15 cellular contexts compared by ENCODE assay signal in the genomic region with DNA sequence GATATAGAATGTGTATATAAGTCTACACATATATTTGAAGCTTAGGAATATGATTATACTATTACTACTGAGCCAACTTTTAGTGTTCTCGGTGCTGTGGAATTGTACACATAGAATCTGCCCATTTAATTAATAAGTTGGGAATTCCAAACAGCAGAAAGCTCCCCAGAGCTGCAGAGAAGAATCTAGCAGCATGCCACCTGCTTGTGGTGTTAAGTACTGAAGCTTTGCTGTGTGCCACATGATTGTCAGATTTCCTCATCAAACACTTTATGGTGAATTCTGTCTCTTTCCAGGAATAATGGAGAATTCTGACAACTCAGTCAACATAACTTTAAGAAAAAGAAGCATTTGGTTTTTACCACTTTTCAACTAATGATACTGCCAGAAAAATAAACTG.
DNase-seq lines count a peak whose midpoint lies in the region; ATAC-seq, FAIRE-seq and TF ChIP-seq lines count a peak whose summit lies in the region.
"Had no signal": no experiment of that assay in that cellular context is flagged by ENCODE, and none has a peak within 500 bp of the region (broad histone marks: within the 10 kb centered on the region; RNA-seq: fewer than 3 reads in every experiment).

No MANE protein-coding gene starts in this region.

- H3K9ac ChIP-seq in liver (ENCODE audit: low read depth in 1 of 2, low read length in 2 of 2): no peak overlapping the region
- H3K9ac ChIP-seq: KMS-11 had no signal

- H3K27me3 ChIP-seq in bronchial epithelial cell (ENCODE audit: control insufficient read depth, insufficient read depth, low read length) (no peaks in the 10 kb centered on the region), liver (ENCODE audit: control insufficient read depth in 4 of 4, insufficient read depth in 4 of 4, low read length in 3 of 4) (no peaks in the 10 kb centered on the region), thyroid gland (no peaks in the 10 kb centered on the region)
- H3K27me3 ChIP-seq: upper lobe of left lung had no signal

- no peak for TF ChIP-seq POLR2A in thyroid gland (IDR thresholded peaks at IDR 0.05)

- peak; percentile 13 for TF ChIP-seq CTCF in AG09319 (IDR thresholded peaks at IDR 0.05; ENCODE audit: low read depth, low read length)
- TF ChIP-seq CTCF in bronchial epithelial cell (IDR thresholded peaks at IDR 0.05; ENCODE audit: insufficient read depth, low read length, severe bottlenecking): peak; percentile 28
- peak; percentile 2 for TF ChIP-seq CTCF in liver (IDR thresholded peaks at IDR 0.05; ENCODE audit: low read depth, low read length, missing input control)
- TF ChIP-seq CTCF in thyroid gland (IDR thresholded peaks at IDR 0.05): peak in 1 of 6 experiments; percentile 14

- H3K36me3 ChIP-seq in bronchial epithelial cell (ENCODE audit: control insufficient read depth, insufficient read depth, low read length) (peaks cover 24% of the 10 kb centered on the region), liver (ENCODE audit: control insufficient read depth in 4 of 4, insufficient read depth in 3 of 4, low read depth in 1 of 4, low read length in 3 of 4) (peaks cover 0 to 3% (median 1%) of the 10 kb centered on the region in 4 donors), thyroid gland (peaks cover 4 to 14% of the 10 kb centered on the region in 2 donors)

- DNase-seq in AG09319 (ENCODE audit: extremely low read depth, low read depth) (no peak), Kasumi-1 (lab: John Stamatoyannopoulos, UW) (peak; percentile 16 to 20), bronchial epithelial cell (ENCODE audit: low read depth) (no peak), NCI-H1417 treated with DMSO at 0.1 percent for 48 hours (lab: John Stamatoyannopoulos, UW) (no peak), thyroid gland (no peak), NCI-H1092 (lab: John Stamatoyannopoulos, UW) (no peak)
- DNase-seq: activated T-cell treated with anti-CD3 and anti-CD28 coated beads, Interleukin-2, amount 50 U/mL, for 48 hours; CD8-positive, alpha-beta T cell; head of caudate nucleus; mucosa of descending colon; SIG-M5; upper lobe of left lung had no signal

- intact Hi-C loops in thyroid gland (cut with DNase I): no loop called here

- FAIRE-seq in bronchial epithelial cell (lab: Jason Lieb, UNC): no peak

- TF ChIP-seq RAD21 in liver (IDR thresholded peaks at IDR 0.05): peak in 1 of 2 donors; percentile 45

- no peak for ATAC-seq in GM19035 (IDR thresholded peaks at IDR 0.05; ENCODE audit: unreplicated experiment)
- ATAC-seq: CD8-positive, alpha-beta T cell; mucosa of descending colon had no signal

- H3K9me3 ChIP-seq in liver (ENCODE audit: control insufficient read depth in 4 of 4, low read length in 3 of 4): no peaks in the 10 kb centered on the region
- H3K9me3 ChIP-seq in thyroid gland: no peaks in the 10 kb centered on the region
- H3K9me3 ChIP-seq: mucosa of descending colon, upper lobe of left lung had no signal

- no peak overlapping the region for H3K27ac ChIP-seq in liver (ENCODE audit: low read depth in 1 of 2, low read length in 2 of 2)
- no peak overlapping the region for H3K27ac ChIP-seq in thyroid gland
- H3K27ac ChIP-seq: KMS-11, upper lobe of left lung had no signal

- H3K4me1 ChIP-seq in liver (ENCODE audit: control insufficient read depth in 4 of 4, insufficient read depth in 4 of 4, low read length in 3 of 4) (no peaks in the 10 kb centered on the region), thyroid gland (no peaks in the 10 kb centered on the region)

- WGBS in liver: 95% methylated on average over 1 of the region's 1 CpG
- 91% methylated on average over 1 of the region's 1 CpG for WGBS in thyroid gland, 2 donors

- H3K4me3 ChIP-seq in bronchial epithelial cell (ENCODE audit: low read depth, low read length) (no peak overlapping the region), liver (ENCODE audit: low read depth in 1 of 3, low read length in 3 of 3) (no peak overlapping the region), thyroid gland (replicated peaks in 1 of 3) (no peak overlapping the region)
- H3K4me3 ChIP-seq: mucosa of descending colon, upper lobe of left lung had no signal

TF ChIP-seq in liver, 16 proteins besides CTCF, POLR2A, EP300 and RAD21:
- TF ChIP-seq, protein P1, sequence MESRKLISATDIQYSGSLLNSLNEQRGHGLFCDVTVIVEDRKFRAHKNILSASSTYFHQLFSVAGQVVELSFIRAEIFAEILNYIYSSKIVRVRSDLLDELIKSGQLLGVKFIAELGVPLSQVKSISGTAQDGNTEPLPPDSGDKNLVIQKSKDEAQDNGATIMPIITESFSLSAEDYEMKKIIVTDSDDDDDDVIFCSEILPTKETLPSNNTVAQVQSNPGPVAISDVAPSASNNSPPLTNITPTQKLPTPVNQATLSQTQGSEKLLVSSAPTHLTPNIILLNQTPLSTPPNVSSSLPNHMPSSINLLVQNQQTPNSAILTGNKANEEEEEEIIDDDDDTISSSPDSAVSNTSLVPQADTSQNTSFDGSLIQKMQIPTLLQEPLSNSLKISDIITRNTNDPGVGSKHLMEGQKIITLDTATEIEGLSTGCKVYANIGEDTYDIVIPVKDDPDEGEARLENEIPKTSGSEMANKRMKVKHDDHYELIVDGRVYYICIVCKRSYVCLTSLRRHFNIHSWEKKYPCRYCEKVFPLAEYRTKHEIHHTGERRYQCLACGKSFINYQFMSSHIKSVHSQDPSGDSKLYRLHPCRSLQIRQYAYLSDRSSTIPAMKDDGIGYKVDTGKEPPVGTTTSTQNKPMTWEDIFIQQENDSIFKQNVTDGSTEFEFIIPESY (IDR thresholded peaks at IDR 0.05): no peak
- TF ChIP-seq FOXA2 (IDR thresholded peaks at IDR 0.05) (no peak), TAF1 (conservative IDR thresholded peaks at IDR 0.05) (no peak), HNF4G (IDR thresholded peaks at IDR 0.05) (no peak), EGR1 (IDR thresholded peaks at IDR 0.05; ENCODE audit: low read depth in 2 of 2) (no peak), JUND (IDR thresholded peaks at IDR 0.05) (no peak), RXRA (IDR thresholded peaks at IDR 0.05) (no peak), NR2F2 (IDR thresholded peaks at IDR 0.05) (no peak), FOXA1 (IDR thresholded peaks at IDR 0.05) (no peak)
- TF ChIP-seq, protein P2, sequence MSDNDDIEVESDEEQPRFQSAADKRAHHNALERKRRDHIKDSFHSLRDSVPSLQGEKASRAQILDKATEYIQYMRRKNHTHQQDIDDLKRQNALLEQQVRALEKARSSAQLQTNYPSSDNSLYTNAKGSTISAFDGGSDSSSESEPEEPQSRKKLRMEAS (IDR thresholded peaks at IDR 0.05): no peak
- TF ChIP-seq, protein P3, sequence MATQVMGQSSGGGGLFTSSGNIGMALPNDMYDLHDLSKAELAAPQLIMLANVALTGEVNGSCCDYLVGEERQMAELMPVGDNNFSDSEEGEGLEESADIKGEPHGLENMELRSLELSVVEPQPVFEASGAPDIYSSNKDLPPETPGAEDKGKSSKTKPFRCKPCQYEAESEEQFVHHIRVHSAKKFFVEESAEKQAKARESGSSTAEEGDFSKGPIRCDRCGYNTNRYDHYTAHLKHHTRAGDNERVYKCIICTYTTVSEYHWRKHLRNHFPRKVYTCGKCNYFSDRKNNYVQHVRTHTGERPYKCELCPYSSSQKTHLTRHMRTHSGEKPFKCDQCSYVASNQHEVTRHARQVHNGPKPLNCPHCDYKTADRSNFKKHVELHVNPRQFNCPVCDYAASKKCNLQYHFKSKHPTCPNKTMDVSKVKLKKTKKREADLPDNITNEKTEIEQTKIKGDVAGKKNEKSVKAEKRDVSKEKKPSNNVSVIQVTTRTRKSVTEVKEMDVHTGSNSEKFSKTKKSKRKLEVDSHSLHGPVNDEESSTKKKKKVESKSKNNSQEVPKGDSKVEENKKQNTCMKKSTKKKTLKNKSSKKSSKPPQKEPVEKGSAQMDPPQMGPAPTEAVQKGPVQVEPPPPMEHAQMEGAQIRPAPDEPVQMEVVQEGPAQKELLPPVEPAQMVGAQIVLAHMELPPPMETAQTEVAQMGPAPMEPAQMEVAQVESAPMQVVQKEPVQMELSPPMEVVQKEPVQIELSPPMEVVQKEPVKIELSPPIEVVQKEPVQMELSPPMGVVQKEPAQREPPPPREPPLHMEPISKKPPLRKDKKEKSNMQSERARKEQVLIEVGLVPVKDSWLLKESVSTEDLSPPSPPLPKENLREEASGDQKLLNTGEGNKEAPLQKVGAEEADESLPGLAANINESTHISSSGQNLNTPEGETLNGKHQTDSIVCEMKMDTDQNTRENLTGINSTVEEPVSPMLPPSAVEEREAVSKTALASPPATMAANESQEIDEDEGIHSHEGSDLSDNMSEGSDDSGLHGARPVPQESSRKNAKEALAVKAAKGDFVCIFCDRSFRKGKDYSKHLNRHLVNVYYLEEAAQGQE (IDR thresholded peaks at IDR 0.05): no peak

Comparison
In these comparisons a context has a peak if more than half of its experiments do, and no peak if none do; other contexts are left out.
1. DNase-seq: peak in Kasumi-1 (2 of 2); none in AG09319 (single experiment), bronchial epithelial cell (single experiment), NCI-H1417 treated with DMSO at 0.1 percent for 48 hours (single experiment), thyroid gland (0 of 2) and NCI-H1092 (single experiment).